Comparison of ENCODE assay signal across 23 cellular contexts in genomic region chr7:157013602-157014549, GRCh38. TPM values are rescaled to one million over a fixed set of nuclear protein-coding genes. Genes with fewer than 3 reads are reported as not detected.
DNase-seq lines count a peak whose midpoint lies in the region; TF ChIP-seq lines count a peak whose summit lies in the region.
"Had no signal": no experiment of that assay in that cellular context is flagged by ENCODE, and none has a peak within 500 bp of the region (broad histone marks: within the 10 kb centered on the region; RNA-seq: fewer than 3 reads in every experiment).

No MANE protein-coding gene starts in this region.

- 52% methylated on average over 13 of the region's 13 CpGs for WGBS in prostate gland

- TF ChIP-seq POLR2A in prostate gland (IDR thresholded peaks at IDR 0.05) = no peak

- peak; percentile 80 to 82 for DNase-seq in Caco-2
- DNase-seq in HT-29 (ENCODE audit: low spot score) = peak; percentile 34
- peak; percentile 11 for DNase-seq in SW480 (ENCODE audit: low spot score)
- peak; percentile 40 for DNase-seq in islet precursor cell
- DNase-seq in prostate gland (ENCODE audit: low spot score) = no peak
- DNase-seq in AG20443 (ENCODE audit: low spot score) = no peak
- no peak for DNase-seq in SHP77 (lab: John Stamatoyannopoulos, UW)
- no peak for DNase-seq in activated CD4-positive, CD25-positive, alpha-beta regulatory T cell treated with anti-CD3 and anti-CD28 coated beads, Interleukin-2, amount 50 U/mL, for 72 hours
- DNase-seq: activated naive CD4-positive, alpha-beta T cell treated with anti-CD3 and anti-CD28 coated beads for 36 hours; activated T-cell treated with anti-CD3 and anti-CD28 coated beads, Interleukin-2, amount 50 U/mL, for 24 hours; anterior cingulate cortex; caudate nucleus; DMS53; dorsolateral prefrontal cortex; natural killer cell; NCI-H1417; stimulated activated CD4-positive, alpha-beta T cell treated with anti-CD3 and anti-CD28 coated beads, Interleukin-2, amount 100 ng/mL, for 48 hours; stimulated activated naive CD4-positive, alpha-beta T cell treated with Interleukin-2 at 50 U/mL for 16 hours had no signal

- no peaks in the 10 kb centered on the region for H3K27me3 ChIP-seq in Caco-2 (replicated peaks; ENCODE audit: control insufficient read depth, insufficient read depth, low read length)
- peaks cover 30% of the 10 kb centered on the region for H3K27me3 ChIP-seq in prostate gland (replicated peaks; ENCODE audit: insufficient read depth)

- peak overlapping the region; percentile 90 for H3K27ac Mint-ChIP-seq in Caco-2 (ENCODE audit: unreplicated experiment)
- H3K27ac Mint-ChIP-seq: activated naive CD4-positive, alpha-beta T cell treated with anti-CD3 and anti-CD28 coated beads for 36 hours; activated T-cell treated with anti-CD3 and anti-CD28 coated beads, Interleukin-2, amount 50 U/mL, for 24 hours; CD14-positive monocyte; natural killer cell; T-helper 2 cell treated with Interferon-gamma antibody and Interleukin-4, amounts not matched to agents 5 μg/mL and 100 μg/mL, for 36 hours had no signal

- no peaks in the 10 kb centered on the region for H3K9me3 Mint-ChIP-seq in Caco-2 (ENCODE audit: unreplicated experiment)
- H3K9me3 Mint-ChIP-seq: activated naive CD4-positive, alpha-beta T cell treated with anti-CD3 and anti-CD28 coated beads for 36 hours; activated T-cell treated with anti-CD3 and anti-CD28 coated beads, Interleukin-2, amount 50 U/mL, for 24 hours; natural killer cell; T-helper 2 cell treated with Interferon-gamma antibody and Interleukin-4, amounts not matched to agents 5 μg/mL and 100 μg/mL, for 36 hours had no signal

- H3K4me1 Mint-ChIP-seq in Caco-2 (ENCODE audit: low read depth, unreplicated experiment) = peaks cover 27% of the 10 kb centered on the region
- H3K4me1 Mint-ChIP-seq: CD14-positive monocyte had no signal

- peak overlapping the region; percentile 63 for H3K4me3 Mint-ChIP-seq in Caco-2 (ENCODE audit: unreplicated experiment)
- H3K4me3 Mint-ChIP-seq: activated naive CD4-positive, alpha-beta T cell treated with anti-CD3 and anti-CD28 coated beads for 36 hours; activated T-cell treated with anti-CD3 and anti-CD28 coated beads, Interleukin-2, amount 50 U/mL, for 24 hours; natural killer cell; T-helper 2 cell treated with Interferon-gamma antibody and Interleukin-4, amounts not matched to agents 5 μg/mL and 100 μg/mL, for 36 hours had no signal

- H3K36me3 ChIP-seq in Caco-2 (ENCODE audit: control insufficient read depth, insufficient read depth, low read length) = no peaks in the 10 kb centered on the region
- no peaks in the 10 kb centered on the region for H3K36me3 ChIP-seq in prostate gland
- H3K36me3 ChIP-seq: tibial nerve had no signal

- peaks cover 31% of the 10 kb centered on the region for H3K36me3 Mint-ChIP-seq in Caco-2 (ENCODE audit: insufficient read depth, unreplicated experiment)
- H3K36me3 Mint-ChIP-seq: CD14-positive monocyte, natural killer cell had no signal

- 0 out of 2 replicates have a peak overlapping the region, but pooled peaks have one; percentile 5 for H3K4me3 ChIP-seq in Caco-2 (ENCODE audit: low read depth, low read length)
- H3K4me3 ChIP-seq in prostate gland = no peak overlapping the region
- H3K4me3 ChIP-seq: dorsolateral prefrontal cortex, skin epidermis, tibial nerve had no signal

- BruUV-seq in Caco-2 (replicated peaks; lab: Mats Ljungman, UMichigan) = no TSS peak

- TF ChIP-seq CTCF in Caco-2 (IDR thresholded peaks at IDR 0.05; ENCODE audit: insufficient read depth in 1 of 2, low read depth in 1 of 2, low read length in 1 of 2, severe bottlenecking in 1 of 2, unreplicated experiment in 1 of 2) (no peak), prostate gland (IDR thresholded peaks at IDR 0.05) (no peak)

- H3K9me3 ChIP-seq in Caco-2 (no peaks in the 10 kb centered on the region), prostate gland (no peaks in the 10 kb centered on the region)
- H3K9me3 ChIP-seq: tibial nerve had no signal

- intact Hi-C loops in Caco-2 (cut with micrococcal nuclease; ENCODE audit: unreplicated experiment) (loop anchor here (1.0 to 2.0 kb wide), 3 partner anchors 15 to 33 kb away; no protein-coding TSS in a partner anchor), prostate gland (cut with DNase I) (no loop called here)

- no peak overlapping the region for H3K27ac ChIP-seq in prostate gland
- H3K27ac ChIP-seq: dorsolateral prefrontal cortex, skin epidermis, tibial nerve had no signal

- CTCF ChIA-PET in Caco-2 (lab: Charles Lee) = interaction anchor here (0.8 to 2.1 kb wide), 3 partner anchors 9 to 122 kb away, joined by 3 to 7 read pairs (median 3); no protein-coding TSS in a partner anchor

- POLR2A ChIA-PET in Caco-2 (lab: Charles Lee) = interaction anchor here (0.6 to 1.8 kb wide), 2 partner anchors 9 to 27 kb away, joined by 4 read pairs; no protein-coding TSS in a partner anchor

- H3K27me3 Mint-ChIP-seq in Caco-2 (ENCODE audit: insufficient read depth, unreplicated experiment) = no peaks in the 10 kb centered on the region

- H3K4me1 ChIP-seq in Caco-2 = peaks cover 27% of the 10 kb centered on the region
- no peaks in the 10 kb centered on the region for H3K4me1 ChIP-seq in prostate gland (replicated peaks)

RNA-seq across cellular contexts. Expression of gene MNX1, which starts 3.4 kb away (rescaled TPM):
- 34.0 and 36.5 TPM in 2 replicates for total RNA-seq in Caco-2 (2022)
- 21.9 and 34.5 TPM in 2 replicates for total RNA-seq in HT-29 (2014; rRNA removed; shearing (Covaris generic))
- 1 to 10 TPM; 2.2 to 2.9 TPM for total RNA-seq in prostate gland
- total RNA-seq: dorsolateral prefrontal cortex, mesenteric fat pad, natural killer cell, tibial nerve had no signal

Comparison
In these comparisons a context has a peak if more than half of its experiments do, and no peak if none do; other contexts are left out.
1. DNase-seq: peak in Caco-2 (2 of 2), HT-29 (single experiment), SW480 (single experiment) and islet precursor cell (single experiment); none in prostate gland (single experiment), AG20443 (single experiment), SHP77 (0 of 2) and activated CD4-positive, CD25-positive, alpha-beta regulatory T cell treated with anti-CD3 and anti-CD28 coated beads, Interleukin-2, amount 50 U/mL, for 72 hours (single experiment).